Comparison of ENCODE assay signal across 11 cellular contexts in the genomic region with DNA sequence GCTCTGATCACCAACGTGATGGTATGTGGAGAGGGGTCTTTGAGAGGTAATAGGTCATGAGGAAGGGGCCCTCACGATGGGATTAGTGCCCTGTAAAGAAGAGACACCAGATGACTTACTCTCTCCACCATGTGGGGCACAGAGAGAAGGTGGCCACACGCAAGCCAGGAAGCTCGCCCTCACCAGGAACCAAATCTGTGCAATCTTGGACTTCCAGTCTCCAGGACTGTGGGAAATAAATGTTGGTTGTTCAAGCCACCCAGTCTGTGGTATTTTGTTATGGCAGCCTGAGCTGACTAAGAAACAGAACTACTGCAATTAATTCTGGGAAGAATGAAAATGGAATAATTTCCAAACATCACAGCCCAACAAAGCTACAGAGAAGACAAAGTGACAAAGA.
"Had no signal": no experiment of that assay in that cellular context is flagged by ENCODE, and none has a peak within 500 bp of the region (broad histone marks: within the 10 kb centered on the region; RNA-seq: fewer than 3 reads in every experiment).

No MANE protein-coding gene starts in this region.

- H3K9me3 ChIP-seq: gastroesophageal sphincter, ovary, thyroid gland had no signal

- H3K27ac Mint-ChIP-seq: activated CD4-positive, alpha-beta memory T cell treated with anti-CD3 and anti-CD28 coated beads for 36 hours; activated T-cell treated with anti-CD3 and anti-CD28 coated beads, Interleukin-2, amount 50 U/mL, for 72 hours had no signal

- H3K9me3 Mint-ChIP-seq: activated CD4-positive, alpha-beta memory T cell treated with anti-CD3 and anti-CD28 coated beads for 36 hours had no signal

- H3K36me3 Mint-ChIP-seq: activated CD4-positive, alpha-beta memory T cell treated with anti-CD3 and anti-CD28 coated beads for 36 hours had no signal

- H3K36me3 ChIP-seq: gastroesophageal sphincter, left ventricle myocardium inferior, ovary, thyroid gland had no signal

- H3K4me3 ChIP-seq: gastroesophageal sphincter, left ventricle myocardium inferior, ovary, thyroid gland had no signal

- H3K4me3 Mint-ChIP-seq: activated CD4-positive, alpha-beta memory T cell treated with anti-CD3 and anti-CD28 coated beads for 36 hours; activated T-cell treated with anti-CD3 and anti-CD28 coated beads, Interleukin-2, amount 50 U/mL, for 72 hours had no signal

- H3K27ac ChIP-seq: gastroesophageal sphincter, left ventricle myocardium inferior, ovary, thyroid gland had no signal

- H3K27me3 ChIP-seq: gastroesophageal sphincter, ovary, thyroid gland had no signal

- FAIRE-seq: colon, urothelium cell line had no signal

- H3K4me1 ChIP-seq: gastroesophageal sphincter, left ventricle myocardium inferior had no signal

- ATAC-seq: activated T-cell treated with anti-CD3 and anti-CD28 coated beads, Interleukin-2, amount 50 U/mL, for 72 hours; gastroesophageal sphincter had no signal

- DNase-seq: activated CD4-positive, alpha-beta memory T cell treated with anti-CD3 and anti-CD28 coated beads for 36 hours; activated T-cell treated with anti-CD3 and anti-CD28 coated beads, Interleukin-2, amount 50 U/mL, for 72 hours; aorta; islet precursor cell; left ventricle myocardium inferior; mesendoderm; ovary; thyroid gland had no signal
